Comparison of ENCODE assay signal across 8 cellular contexts in the genomic region with DNA sequence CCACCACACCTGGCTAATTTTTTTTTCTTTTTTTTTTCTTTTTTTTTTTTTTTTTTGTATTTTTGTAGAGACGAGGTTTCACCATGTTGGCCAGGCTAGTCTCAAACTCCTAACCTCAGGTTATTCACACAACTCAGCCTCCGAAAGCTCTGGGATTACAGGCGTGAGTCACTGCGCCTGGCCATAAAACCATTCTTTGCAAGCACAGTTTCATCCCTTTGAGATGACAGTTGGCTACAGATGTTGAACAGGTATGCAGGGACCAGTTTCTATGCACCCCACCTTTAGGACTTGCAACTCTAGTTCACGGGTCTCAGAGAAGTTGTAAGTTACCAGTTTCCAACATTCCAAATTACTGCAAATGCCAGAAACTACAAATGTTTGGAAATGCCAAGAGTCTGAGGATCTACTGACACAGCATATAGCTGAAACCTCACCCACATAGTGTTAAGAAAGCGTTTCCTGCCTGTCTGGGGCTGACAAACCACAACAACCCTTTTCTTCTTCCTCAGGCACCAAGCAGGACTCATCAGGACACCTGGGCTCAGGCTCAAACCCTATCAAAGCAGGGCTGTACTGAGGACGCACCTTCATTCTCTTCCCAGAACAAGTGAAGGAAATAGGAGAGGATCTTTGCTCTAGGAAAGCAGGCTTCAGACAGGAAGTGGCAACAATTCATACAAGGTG. TPM values are rescaled to one million over a fixed set of nuclear protein-coding genes. Genes with fewer than 3 reads are reported as not detected.
A peak's percentile ranks its signal among the peaks of the same experiment; 100 is the strongest.
DNase-seq lines count a peak whose midpoint lies in the region; ATAC-seq, FAIRE-seq and TF ChIP-seq lines count a peak whose summit lies in the region.

No MANE protein-coding gene starts in this region.

- POLR2A ChIA-PET in A673 (lab: Charles Lee; ENCODE audit: low non-redundant PET), result interaction anchor here (0.7 kb wide), 1 partner anchor 79 kb away, joined by 9 read pairs; no protein-coding TSS in a partner anchor
- POLR2A ChIA-PET in Caco-2 (lab: Charles Lee), result no interaction called here

- no peak overlapping the region for H3K4me3 ChIP-seq in RWPE2 (ENCODE audit: severe bottlenecking)
- no peak overlapping the region for H3K4me3 ChIP-seq in astrocyte (ENCODE audit: insufficient read depth, low read depth, low read length)
- no peak overlapping the region for H3K4me3 ChIP-seq in A673 (ENCODE audit: low read depth, low read length, poor library complexity, severe bottlenecking)
- H3K4me3 ChIP-seq in Caco-2 (ENCODE audit: low read depth, low read length), result no peak overlapping the region
- H3K4me3 ChIP-seq in hepatocyte, result no peak overlapping the region

- H4K20me1 ChIP-seq in astrocyte (ENCODE audit: insufficient read depth, low read length) (no peaks in the 10 kb centered on the region), hepatocyte (ENCODE audit: insufficient read depth, poor library complexity, severe bottlenecking) (no peaks in the 10 kb centered on the region)

- FAIRE-seq in astrocyte (lab: Jason Lieb, UNC), result no peak

- 83% methylated on average over 7 of the region's 7 CpGs for WGBS in hepatocyte (ENCODE audit: low lambda C conversion rate, missing lambda C conversion rate)

- H3K9me3 Mint-ChIP-seq in astrocyte (ENCODE audit: unreplicated experiment), result no peaks in the 10 kb centered on the region
- H3K9me3 Mint-ChIP-seq in Caco-2 (ENCODE audit: unreplicated experiment), result no peaks in the 10 kb centered on the region

- no peaks in the 10 kb centered on the region for H3K27me3 ChIP-seq in RWPE2 (ENCODE audit: insufficient read depth, poor library complexity, severe bottlenecking)
- no peaks in the 10 kb centered on the region for H3K27me3 ChIP-seq in astrocyte (ENCODE audit: insufficient read depth, low read length)
- no peaks in the 10 kb centered on the region for H3K27me3 ChIP-seq in A673 (replicated peaks; ENCODE audit: insufficient read depth, low read depth, low read length, poor library complexity)
- no peaks in the 10 kb centered on the region for H3K27me3 ChIP-seq in Caco-2 (replicated peaks; ENCODE audit: control insufficient read depth, insufficient read depth, low read length)
- no peaks in the 10 kb centered on the region for H3K27me3 ChIP-seq in hepatocyte

- H3K9me3 ChIP-seq in RWPE2 (ENCODE audit: severe bottlenecking), result no peaks in the 10 kb centered on the region
- H3K9me3 ChIP-seq in astrocyte (ENCODE audit: insufficient read depth, low read depth, low read length), result no peaks in the 10 kb centered on the region
- H3K9me3 ChIP-seq in A673 (ENCODE audit: low read depth, low read length, poor library complexity, severe bottlenecking), result no peaks in the 10 kb centered on the region
- no peaks in the 10 kb centered on the region for H3K9me3 ChIP-seq in Caco-2
- no peaks in the 10 kb centered on the region for H3K9me3 ChIP-seq in hepatocyte (ENCODE audit: low read depth)

- ATAC-seq in GM18909 (IDR thresholded peaks at IDR 0.05; ENCODE audit: poor library complexity, unreplicated experiment), result peak; percentile 76
- ATAC-seq in HG02973 (IDR thresholded peaks at IDR 0.05; ENCODE audit: unreplicated experiment), result peak; percentile 59
- ATAC-seq in RWPE2 (ENCODE audit: low read depth), result peak; percentile 62

- BruUV-seq in A673 (replicated peaks; lab: Mats Ljungman, UMichigan) (no TSS peak), Caco-2 (replicated peaks; lab: Mats Ljungman, UMichigan) (no TSS peak)

- H3K4me3 Mint-ChIP-seq in astrocyte (ENCODE audit: unreplicated experiment) (no peak overlapping the region), Caco-2 (ENCODE audit: unreplicated experiment) (no peak overlapping the region)

- TF ChIP-seq CTCF in RWPE2 (IDR thresholded peaks at IDR 0.05; ENCODE audit: poor library complexity, severe bottlenecking) (no peak), astrocyte (IDR thresholded peaks at IDR 0.05; ENCODE audit: insufficient read depth, low read depth, low read length) (no peak), A673 (conservative IDR thresholded peaks at IDR 0.05; ENCODE audit: low read depth, low read length) (no peak), Caco-2 (IDR thresholded peaks at IDR 0.05; ENCODE audit: insufficient read depth in 1 of 2, low read depth in 1 of 2, low read length in 1 of 2, severe bottlenecking in 1 of 2, unreplicated experiment in 1 of 2) (no peak), hepatocyte (IDR thresholded peaks at IDR 0.05; ENCODE audit: poor library complexity) (no peak)

- H3K4me1 Mint-ChIP-seq in astrocyte (ENCODE audit: low read depth, unreplicated experiment) (peaks cover 73% of the 10 kb centered on the region), Caco-2 (ENCODE audit: low read depth, unreplicated experiment) (peaks cover 19% of the 10 kb centered on the region)

- H3K27ac ChIP-seq in RWPE2 (ENCODE audit: poor library complexity, severe bottlenecking) (peak overlapping the region; percentile 98), astrocyte (ENCODE audit: low read depth, low read length) (no peak overlapping the region), A673 (ENCODE audit: low read depth, low read length, poor library complexity, severe bottlenecking) (no peak overlapping the region), hepatocyte (no peak overlapping the region)

- peaks cover 78% of the 10 kb centered on the region for H3K4me1 ChIP-seq in RWPE2 (ENCODE audit: insufficient read depth, poor library complexity, severe bottlenecking)
- H3K4me1 ChIP-seq in astrocyte (ENCODE audit: insufficient read depth, low read length), result peaks cover 32% of the 10 kb centered on the region
- peaks cover 33% of the 10 kb centered on the region for H3K4me1 ChIP-seq in A673 (ENCODE audit: insufficient read depth, low read length, poor library complexity, severe bottlenecking)
- peaks cover 52% of the 10 kb centered on the region for H3K4me1 ChIP-seq in Caco-2
- H3K4me1 ChIP-seq in hepatocyte (ENCODE audit: insufficient read depth), result peaks cover 16% of the 10 kb centered on the region

- H2AFZ ChIP-seq in astrocyte (ENCODE audit: low read depth, low read length) (no peak overlapping the region), hepatocyte (no peak overlapping the region)

- H3K27me3 Mint-ChIP-seq in astrocyte (ENCODE audit: low read depth, unreplicated experiment) (no peaks in the 10 kb centered on the region), Caco-2 (ENCODE audit: insufficient read depth, unreplicated experiment) (no peaks in the 10 kb centered on the region)

- H3K79me2 ChIP-seq in astrocyte (ENCODE audit: insufficient read depth, low read length) (peaks cover 77% of the 10 kb centered on the region), hepatocyte (peaks cover 74% of the 10 kb centered on the region)

- H3K9ac ChIP-seq in astrocyte (ENCODE audit: low read length), result no peak overlapping the region

- H3K36me3 ChIP-seq in RWPE2 (ENCODE audit: low read depth) (no peaks in the 10 kb centered on the region), astrocyte (ENCODE audit: insufficient read depth, low read length) (no peaks in the 10 kb centered on the region), A673 (ENCODE audit: insufficient read depth, low read length, poor library complexity, severe bottlenecking) (no peaks in the 10 kb centered on the region), Caco-2 (ENCODE audit: control insufficient read depth, insufficient read depth, low read length) (peaks cover 2% of the 10 kb centered on the region; the same call in 1 of the 2 replicates), hepatocyte (replicated peaks; ENCODE audit: insufficient read depth, low read depth) (no peaks in the 10 kb centered on the region)

- H3K4me2 ChIP-seq in astrocyte (ENCODE audit: low read length) (peak overlapping the region; percentile 13), hepatocyte (no peak overlapping the region)

- H3K36me3 Mint-ChIP-seq in astrocyte (ENCODE audit: low read depth, unreplicated experiment), result peaks cover 1% of the 10 kb centered on the region
- no peaks in the 10 kb centered on the region for H3K36me3 Mint-ChIP-seq in Caco-2 (ENCODE audit: insufficient read depth, unreplicated experiment)

- no peaks in the 10 kb centered on the region for H3K9me2 ChIP-seq in hepatocyte (replicated peaks; ENCODE audit: insufficient read depth)

- intact Hi-C loops in A673 (cut with micrococcal nuclease; ENCODE audit: unreplicated experiment), result no loop called here
- intact Hi-C loops in Caco-2 (cut with micrococcal nuclease; ENCODE audit: unreplicated experiment), result no loop called here

- CTCF ChIA-PET in A673 (lab: Charles Lee) (no interaction called here), Caco-2 (lab: Charles Lee) (no interaction called here)

- H3K27ac Mint-ChIP-seq in astrocyte (ENCODE audit: unreplicated experiment) (peak overlapping the region; percentile 82), Caco-2 (ENCODE audit: unreplicated experiment) (no peak overlapping the region)

- no peak for DNase-seq in RWPE2 (ENCODE audit: low spot score)
- DNase-seq in astrocyte (ENCODE audit: low read depth), result peak; percentile 64
- DNase-seq in pons (ENCODE audit: low spot score), result peak; percentile 64
- no peak for DNase-seq in A673 (ENCODE audit: low spot score)
- DNase-seq in Caco-2, result no peak
- no peak for DNase-seq in hepatocyte (ENCODE audit: low spot score)

RNA-seq across cellular contexts. Expression of a gene that starts 22.9 kb away (rescaled TPM):
- total RNA-seq in astrocyte (38.6 and 43.2 TPM in 2 replicates), A673 (2021) (12.7 and 14.2 TPM in 2 replicates), Caco-2 (2022) (15.0 and 15.6 TPM in 2 replicates), hepatocyte (34.8 and 35.6 TPM in 2 replicates)
- polyA plus RNA-seq in hepatocyte, result 11.2 and 14.7 TPM in 2 replicates

Comparison
In these comparisons a context has a peak if more than half of its experiments do, and no peak if none do; other contexts are left out.
1. DNase-seq: peak in astrocyte (single experiment) and pons (single experiment); none in RWPE2 (single experiment), A673 (single experiment), Caco-2 (0 of 2) and hepatocyte (single experiment).
2. Peak in every context shown above with its lines, with median percentiles within 50 percentile points of each other: ATAC-seq.